ENCODE assay signal across 17 cellular contexts in the genomic region with DNA sequence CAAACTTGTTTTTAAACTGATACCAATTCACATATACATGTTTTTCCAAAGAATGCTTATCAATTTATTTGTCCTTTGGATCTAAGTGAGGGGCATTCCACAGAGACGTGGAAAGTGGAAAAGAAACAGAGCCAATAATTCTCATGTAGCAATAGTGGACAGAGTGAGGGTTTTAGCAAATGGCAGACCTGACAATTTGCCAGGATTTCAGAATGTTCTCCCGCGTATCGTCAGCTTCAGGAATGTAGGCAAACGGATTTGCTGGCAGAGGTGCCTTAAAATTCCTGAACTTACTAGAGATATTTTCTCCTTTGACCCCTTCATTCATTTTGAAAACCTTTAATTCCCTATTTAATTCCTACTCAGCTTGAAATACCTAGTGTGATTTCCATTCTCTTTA.
"Had no signal": no experiment of that assay in that cellular context is flagged by ENCODE, and none has a peak within 500 bp of the region (broad histone marks: within the 10 kb centered on the region; RNA-seq: fewer than 3 reads in every experiment).

No MANE protein-coding gene starts in this region.

- H3K27ac ChIP-seq: gastroesophageal sphincter, SJCRH30, tibial nerve, WERI-Rb-1 had no signal

- DNase-seq: activated CD4-positive, alpha-beta memory T cell treated with anti-CD3 and anti-CD28 coated beads, Interleukin-2, amount 10 ng/mL, durations not matched to agents 7 days and 5 days; activated CD4-positive, alpha-beta T cell treated with anti-CD3 and anti-CD28 coated beads for 36 hours; activated CD8-positive, alpha-beta memory T cell treated with anti-CD3 and anti-CD28 coated beads, Interleukin-2, amount 50 U/mL, for 4 hours; activated naive CD4-positive, alpha-beta T cell; kidney; left ventricle myocardium superior; naive B cell; posterior cingulate gyrus; right cardiac atrium; SJCRH30; T1000; WERI-Rb-1 had no signal

- H3K9me3 ChIP-seq: gastroesophageal sphincter, SJCRH30, tibial nerve had no signal

- H3K27me3 ChIP-seq: gastroesophageal sphincter, SJCRH30, tibial nerve had no signal

- H3K36me3 ChIP-seq: gastroesophageal sphincter, SJCRH30, tibial nerve, WERI-Rb-1 had no signal

- ATAC-seq: activated CD4-positive, alpha-beta T cell treated with anti-CD3 and anti-CD28 coated beads for 36 hours; esophagus mucosa; gastroesophageal sphincter; left ventricle myocardium superior; right cardiac atrium; stimulated activated effector memory CD8-positive, alpha-beta T cell treated with anti-CD3 and anti-CD28 coated beads, Interleukin-12 subunit alpha, Interleukin-12 subunit beta, amount 100 ng/mL, for 72 hours had no signal

- H3K4me1 ChIP-seq: gastroesophageal sphincter, SJCRH30, tibial nerve had no signal

- H3K4me3 ChIP-seq: gastroesophageal sphincter, SJCRH30, smooth muscle cell, tibial nerve had no signal
